In the genomic region with DNA sequence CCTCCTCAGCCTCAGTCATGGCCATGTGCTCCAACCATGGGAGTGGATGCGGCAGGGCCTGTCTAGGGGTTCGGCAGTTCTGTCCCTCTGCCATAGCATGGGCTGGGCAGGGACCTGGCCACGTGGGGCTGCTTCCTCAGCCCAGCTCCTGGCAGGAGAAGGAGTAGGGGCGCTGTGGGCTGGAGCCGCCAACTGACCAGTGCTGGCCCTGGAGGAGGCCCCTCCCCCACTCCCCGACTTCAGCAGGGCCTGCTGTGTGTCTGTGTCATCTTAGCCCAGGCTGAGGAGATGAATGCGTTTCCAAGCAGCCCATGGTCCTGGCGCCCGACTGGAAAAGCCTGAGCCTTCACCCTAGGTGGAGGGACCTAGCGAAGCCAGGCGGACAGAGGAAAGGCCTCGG, we compare ENCODE assay signal across 15 cellular contexts.
"Had no signal": no experiment of that assay in that cellular context is flagged by ENCODE, and none has a peak within 500 bp of the region (broad histone marks: within the 10 kb centered on the region; RNA-seq: fewer than 3 reads in every experiment).

No MANE protein-coding gene starts in this region.

- H3K36me3 ChIP-seq: lower lobe of right lung, right lobe of liver had no signal

- DNase-seq: activated CD4-positive, alpha-beta T cell treated with anti-CD3 and anti-CD28 coated beads, Interleukin-2, amount 50 U/mL, for 4 hours; activated CD4-positive, CD25-positive, alpha-beta regulatory T cell treated with anti-CD3 and anti-CD28 coated beads, Interleukin-2, amount 50 U/mL, for 72 hours; activated CD8-positive, alpha-beta memory T cell treated with anti-CD3 and anti-CD28 coated beads, Interleukin-2, amount 50 U/mL, for 4 hours; activated naive CD8-positive, alpha-beta T cell treated with anti-CD3 and anti-CD28 coated beads, Interleukin-2, amount 50 U/mL, for 24 hours; activated T-cell treated with anti-CD3 and anti-CD28 coated beads, Interleukin-2, amount 50 U/mL, for 72 hours; central memory CD4-positive, alpha-beta T cell; kidney glomerular epithelial cell; lower lobe of right lung; naive B cell; right lobe of liver; SW 1271; trophoblast cell had no signal

- H3K9me3 Mint-ChIP-seq: activated naive CD8-positive, alpha-beta T cell treated with anti-CD3 and anti-CD28 coated beads, Interleukin-2, amount 50 U/mL, for 24 hours; activated T-cell treated with anti-CD3 and anti-CD28 coated beads, Interleukin-2, amount 50 U/mL, for 72 hours; dendritic cell treated with granulocyte-macrophage colony-stimulating factor and Interleukin-4, amounts not matched to agents 40 ng/mL and 50 ng/mL, for 4 days; stimulated activated effector memory CD8-positive, alpha-beta T cell treated with anti-CD3 and anti-CD28 coated beads, Interleukin-12 subunit alpha, Interleukin-12 subunit beta, amount 100 ng/mL, for 72 hours; T-helper 2 cell treated with Interferon-gamma antibody and Interleukin-4, amounts not matched to agents 5 μg/mL and 100 μg/mL, for 36 hours had no signal

- ATAC-seq: activated naive CD8-positive, alpha-beta T cell treated with anti-CD3 and anti-CD28 coated beads, Interleukin-2, amount 50 U/mL, for 24 hours; activated T-cell treated with anti-CD3 and anti-CD28 coated beads, Interleukin-2, amount 50 U/mL, for 72 hours; lower lobe of right lung; right lobe of liver; stimulated activated effector memory CD8-positive, alpha-beta T cell treated with anti-CD3 and anti-CD28 coated beads, Interleukin-12 subunit alpha, Interleukin-12 subunit beta, amount 100 ng/mL, for 72 hours had no signal

- H3K4me3 ChIP-seq: lower lobe of right lung, right lobe of liver had no signal

- H3K36me3 Mint-ChIP-seq: naive B cell had no signal

- H3K27me3 Mint-ChIP-seq: activated naive CD8-positive, alpha-beta T cell treated with anti-CD3 and anti-CD28 coated beads, Interleukin-2, amount 50 U/mL, for 24 hours; dendritic cell treated with granulocyte-macrophage colony-stimulating factor and Interleukin-4, amounts not matched to agents 40 ng/mL and 50 ng/mL, for 4 days; naive B cell had no signal

- H3K4me3 Mint-ChIP-seq: activated T-cell treated with anti-CD3 and anti-CD28 coated beads, Interleukin-2, amount 50 U/mL, for 72 hours; dendritic cell treated with granulocyte-macrophage colony-stimulating factor and Interleukin-4, amounts not matched to agents 40 ng/mL and 50 ng/mL, for 4 days; stimulated activated effector memory CD8-positive, alpha-beta T cell treated with anti-CD3 and anti-CD28 coated beads, Interleukin-12 subunit alpha, Interleukin-12 subunit beta, amount 100 ng/mL, for 72 hours; T-helper 2 cell treated with Interferon-gamma antibody and Interleukin-4, amounts not matched to agents 5 μg/mL and 100 μg/mL, for 36 hours had no signal

- H3K9me3 ChIP-seq: lower lobe of right lung, right lobe of liver had no signal

- H3K27ac Mint-ChIP-seq: activated naive CD8-positive, alpha-beta T cell treated with anti-CD3 and anti-CD28 coated beads, Interleukin-2, amount 50 U/mL, for 24 hours; activated T-cell treated with anti-CD3 and anti-CD28 coated beads, Interleukin-2, amount 50 U/mL, for 72 hours; dendritic cell treated with granulocyte-macrophage colony-stimulating factor and Interleukin-4, amounts not matched to agents 40 ng/mL and 50 ng/mL, for 4 days; stimulated activated effector memory CD8-positive, alpha-beta T cell treated with anti-CD3 and anti-CD28 coated beads, Interleukin-12 subunit alpha, Interleukin-12 subunit beta, amount 100 ng/mL, for 72 hours; T-helper 2 cell treated with Interferon-gamma antibody and Interleukin-4, amounts not matched to agents 5 μg/mL and 100 μg/mL, for 36 hours had no signal

- H3K27me3 ChIP-seq: right lobe of liver had no signal

- H3K27ac ChIP-seq: lower lobe of right lung, right lobe of liver had no signal
